ENCODE assay signal across 29 cellular contexts in the genomic region with DNA sequence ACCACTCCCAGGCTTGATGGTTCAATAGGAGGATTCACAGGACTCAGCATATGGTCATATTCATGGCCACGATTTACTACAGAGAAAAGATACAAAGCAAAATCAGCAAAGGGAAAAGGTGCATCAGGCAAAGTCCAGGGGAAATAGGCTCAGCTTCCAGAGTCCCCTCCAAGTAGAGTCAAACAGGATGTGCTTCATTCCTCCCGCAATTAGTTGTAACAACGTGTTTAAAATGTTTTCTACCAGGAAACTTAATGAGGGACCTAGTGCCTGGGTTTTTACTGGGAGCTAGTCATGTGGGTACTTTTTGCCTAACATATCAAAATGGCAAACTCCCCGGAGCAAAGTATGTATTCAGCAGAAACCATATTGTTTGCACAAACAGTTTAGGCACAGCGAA.
"Had no signal": no experiment of that assay in that cellular context is flagged by ENCODE, and none has a peak within 500 bp of the region (broad histone marks: within the 10 kb centered on the region; RNA-seq: fewer than 3 reads in every experiment).

No MANE protein-coding gene starts in this region.

- H3K4me3 Mint-ChIP-seq: activated CD4-positive, alpha-beta T cell treated with anti-CD3 and anti-CD28 coated beads, Interleukin-2, amount 10 ng/mL, durations not matched to agents 7 days and 5 days; activated CD8-positive, alpha-beta T cell treated with anti-CD3 and anti-CD28 coated beads for 36 hours; activated naive CD4-positive, alpha-beta T cell treated with anti-CD3 and anti-CD28 coated beads for 36 hours; activated naive CD4-positive, alpha-beta T cell treated with anti-CD3 and anti-CD28 coated beads, Interleukin-2, amount 50 U/mL, for 24 hours; activated naive CD8-positive, alpha-beta T cell treated with anti-CD3 and anti-CD28 coated beads for 36 hours; activated naive CD8-positive, alpha-beta T cell treated with anti-CD3 and anti-CD28 coated beads, Interleukin-2, amount 50 U/mL, for 24 hours; activated T-cell treated with anti-CD3 and anti-CD28 coated beads, Interleukin-2, amount 50 U/mL, for 4 hours; activated T-helper 17 cell treated with anti-CD3 and anti-CD28 coated beads, Interleukin-2, amount 50 U/mL, for 72 hours; brain; effector memory CD8-positive, alpha-beta T cell; T-cell had no signal

- H3K9me3 ChIP-seq: ascending aorta, esophagus muscularis mucosa, gastroesophageal sphincter, heart right ventricle had no signal

- H3K4me3 ChIP-seq: ascending aorta, esophagus muscularis mucosa, gastroesophageal sphincter, heart right ventricle had no signal

- H3K27me3 ChIP-seq: ascending aorta, esophagus muscularis mucosa, foreskin keratinocyte, gastroesophageal sphincter, heart right ventricle had no signal

- H3K27ac Mint-ChIP-seq: activated CD4-positive, alpha-beta T cell treated with anti-CD3 and anti-CD28 coated beads, Interleukin-2, amount 10 ng/mL, durations not matched to agents 7 days and 5 days; activated CD8-positive, alpha-beta T cell treated with anti-CD3 and anti-CD28 coated beads for 36 hours; activated naive CD4-positive, alpha-beta T cell treated with anti-CD3 and anti-CD28 coated beads for 36 hours; activated naive CD4-positive, alpha-beta T cell treated with anti-CD3 and anti-CD28 coated beads, Interleukin-2, amount 50 U/mL, for 24 hours; activated naive CD8-positive, alpha-beta T cell treated with anti-CD3 and anti-CD28 coated beads for 36 hours; activated naive CD8-positive, alpha-beta T cell treated with anti-CD3 and anti-CD28 coated beads, Interleukin-2, amount 50 U/mL, for 24 hours; activated T-helper 17 cell treated with anti-CD3 and anti-CD28 coated beads, Interleukin-2, amount 50 U/mL, for 72 hours; effector memory CD8-positive, alpha-beta T cell had no signal

- H3K27ac ChIP-seq: ascending aorta, esophagus muscularis mucosa, foreskin keratinocyte, gastroesophageal sphincter, heart right ventricle had no signal

- H3K27me3 Mint-ChIP-seq: activated CD4-positive, alpha-beta T cell treated with anti-CD3 and anti-CD28 coated beads, Interleukin-2, amount 10 ng/mL, durations not matched to agents 7 days and 5 days; activated CD8-positive, alpha-beta T cell treated with anti-CD3 and anti-CD28 coated beads for 36 hours; activated naive CD4-positive, alpha-beta T cell treated with anti-CD3 and anti-CD28 coated beads, Interleukin-2, amount 50 U/mL, for 24 hours; activated naive CD8-positive, alpha-beta T cell treated with anti-CD3 and anti-CD28 coated beads for 36 hours; activated naive CD8-positive, alpha-beta T cell treated with anti-CD3 and anti-CD28 coated beads, Interleukin-2, amount 50 U/mL, for 24 hours; activated T-helper 17 cell treated with anti-CD3 and anti-CD28 coated beads, Interleukin-2, amount 50 U/mL, for 72 hours; brain; effector memory CD8-positive, alpha-beta T cell; T-cell had no signal

- H3K9me3 Mint-ChIP-seq: activated CD4-positive, alpha-beta T cell treated with anti-CD3 and anti-CD28 coated beads, Interleukin-2, amount 10 ng/mL, durations not matched to agents 7 days and 5 days; activated CD8-positive, alpha-beta T cell treated with anti-CD3 and anti-CD28 coated beads for 36 hours; activated naive CD4-positive, alpha-beta T cell treated with anti-CD3 and anti-CD28 coated beads for 36 hours; activated naive CD4-positive, alpha-beta T cell treated with anti-CD3 and anti-CD28 coated beads, Interleukin-2, amount 50 U/mL, for 24 hours; activated naive CD8-positive, alpha-beta T cell treated with anti-CD3 and anti-CD28 coated beads for 36 hours; activated naive CD8-positive, alpha-beta T cell treated with anti-CD3 and anti-CD28 coated beads, Interleukin-2, amount 50 U/mL, for 24 hours; activated T-cell treated with anti-CD3 and anti-CD28 coated beads, Interleukin-2, amount 50 U/mL, for 4 hours; activated T-helper 17 cell treated with anti-CD3 and anti-CD28 coated beads, Interleukin-2, amount 50 U/mL, for 72 hours; brain; effector memory CD8-positive, alpha-beta T cell; T-cell had no signal

- DNase-seq: activated CD4-positive, alpha-beta T cell treated with anti-CD3 and anti-CD28 coated beads for 4 hours; activated CD4-positive, alpha-beta T cell treated with anti-CD3 and anti-CD28 coated beads, Interleukin-2, amount 10 ng/mL, durations not matched to agents 7 days and 5 days; activated CD4-positive, alpha-beta T cell treated with anti-CD3 and anti-CD28 coated beads, Interleukin-2, amount 50 U/mL, for 48 hours; activated CD4-positive, CD25-positive, alpha-beta regulatory T cell; activated CD4-positive, CD25-positive, alpha-beta regulatory T cell treated with anti-CD3 and anti-CD28 coated beads, Interleukin-2, amount 50 U/mL, for 72 hours; activated CD8-positive, alpha-beta memory T cell treated with anti-CD3 and anti-CD28 coated beads for 24 hours; activated CD8-positive, alpha-beta T cell treated with anti-CD3 and anti-CD28 coated beads for 36 hours; activated effector memory CD4-positive, alpha-beta T cell treated with anti-CD3 and anti-CD28 coated beads, Interleukin-2, amount 50 U/mL, for 16 hours; activated naive CD4-positive, alpha-beta T cell treated with anti-CD3 and anti-CD28 coated beads for 36 hours; activated naive CD8-positive, alpha-beta T cell treated with anti-CD3 and anti-CD28 coated beads for 36 hours; activated naive CD8-positive, alpha-beta T cell treated with anti-CD3 and anti-CD28 coated beads, Interleukin-2, amount 50 U/mL, for 24 hours; activated T-cell treated with anti-CD3 and anti-CD28 coated beads, Interleukin-2, amount 50 U/mL, for 4 hours; caudate nucleus; cortex of kidney; dermis blood vessel endothelial cell; effector CD4-positive, alpha-beta T cell; effector memory CD8-positive, alpha-beta T cell; erythroblast; foreskin keratinocyte; heart right ventricle; SW 1271; T-cell; T-helper 2 cell had no signal

- H3K4me1 ChIP-seq: ascending aorta, esophagus muscularis mucosa, gastroesophageal sphincter, heart right ventricle had no signal
